ENCODE assay signal across 8 cellular contexts in the genomic region with DNA sequence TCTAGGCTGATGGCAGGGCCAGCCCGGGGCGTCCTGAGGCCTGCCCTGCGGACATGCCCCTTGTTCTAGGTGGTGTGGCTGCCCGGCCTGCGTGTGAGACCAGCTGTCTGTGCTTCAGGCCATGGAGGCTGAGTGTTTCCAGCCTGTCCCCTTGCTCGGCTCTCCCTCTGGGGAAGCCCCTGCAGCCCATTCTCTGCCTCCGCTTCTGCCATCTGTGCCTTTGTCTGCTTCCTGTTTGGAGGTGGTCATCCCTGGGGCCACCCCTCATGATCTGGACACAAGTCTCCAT.
A peak's percentile ranks its signal among the peaks of the same experiment; 100 is the strongest.
DNase-seq lines count a peak whose midpoint lies in the region; ATAC-seq and TF ChIP-seq lines count a peak whose summit lies in the region.

No MANE protein-coding gene starts in this region.

- H3K36me3 Mint-ChIP-seq in WTC11: no peaks in the 10 kb centered on the region; the same call in 1 of the 2 replicates

- peak; percentile 8 for ATAC-seq in GM18499 (IDR thresholded peaks at IDR 0.05; ENCODE audit: insufficient read depth, unreplicated experiment)
- ATAC-seq in WTC11: no peak
- ATAC-seq in body of pancreas: no peak

- H3K4me3 ChIP-seq in GM23248: peak overlapping the region; percentile 28
- no peak overlapping the region for H3K4me3 ChIP-seq in body of pancreas

- no peaks in the 10 kb centered on the region for H3K9me3 Mint-ChIP-seq in WTC11

- H3K4me1 ChIP-seq in GM23248 (ENCODE audit: insufficient read depth): peaks cover 30% of the 10 kb centered on the region
- peaks cover 41% of the 10 kb centered on the region for H3K4me1 ChIP-seq in body of pancreas

- CTCF ChIA-PET in WTC11 (lab: Charles Lee): interaction anchor here (1.8 kb wide), 1 partner anchor 104 kb away, joined by 6 read pairs; no protein-coding TSS in a partner anchor

- H3K79me2 ChIP-seq in GM23248 (ENCODE audit: insufficient read depth): peaks cover 84% of the 10 kb centered on the region

- no peaks in the 10 kb centered on the region for H3K9me2 ChIP-seq in GM23248 (ENCODE audit: insufficient read depth)

- H3K9ac ChIP-seq in GM23248: peak overlapping the region; percentile 84

- H3K27me3 ChIP-seq in GM23248 (replicated peaks; ENCODE audit: insufficient read depth): no peaks in the 10 kb centered on the region
- H3K27me3 ChIP-seq in body of pancreas: no peaks in the 10 kb centered on the region

- WGBS in GM23248 (ENCODE audit: low coverage in 1 of 2, low lambda C conversion rate in 2 of 2, missing lambda C conversion rate in 2 of 2), 2 experiments: 9% methylated on average over 7 of the region's 7 CpGs
- WGBS in body of pancreas, 2 donors: 69 to 80% methylated on average over 1 to 7 of the region's 7 CpGs

- H3K27me3 Mint-ChIP-seq in WTC11 (ENCODE audit: low read depth): no peaks in the 10 kb centered on the region

- no peaks in the 10 kb centered on the region for H4K20me1 ChIP-seq in GM23248 (ENCODE audit: insufficient read depth)

- no peak overlapping the region for H3K27ac Mint-ChIP-seq in WTC11

- peak overlapping the region; percentile 99 for H3K27ac ChIP-seq in GM23248
- peak overlapping the region in 2 of 4 donors; percentile 50 to 80 for H3K27ac ChIP-seq in body of pancreas
- H3K27ac ChIP-seq in substantia nigra (ENCODE audit: low read depth, low read length, poor library complexity, severe bottlenecking): no peak overlapping the region

- H3K36me3 ChIP-seq in GM23248 (ENCODE audit: low read depth) (no peaks in the 10 kb centered on the region), body of pancreas (replicated peaks in 1 of 2; ENCODE audit: insufficient read depth in 1 of 2, low read depth in 2 of 2) (no peaks in the 10 kb centered on the region)

- H3K4me2 ChIP-seq in GM23248 (ENCODE audit: unreplicated experiment): peak overlapping the region; percentile 34

- intact Hi-C loops in body of pancreas (cut with DNase I): no loop called here

- TF ChIP-seq CTCF in WTC11 (IDR thresholded peaks at IDR 0.05) (no peak), body of pancreas (IDR thresholded peaks at IDR 0.05) (no peak)

- H2AFZ ChIP-seq in GM23248: no peak overlapping the region

- no peak for DNase-seq in GM23248
- peak; percentile 10 for DNase-seq in WTC11 (ENCODE audit: low spot score)
- DNase-seq in myocyte (ENCODE audit: low read depth): peak; percentile 86
- no peak for DNase-seq in AG08396 (ENCODE audit: low spot score)
- no peak for DNase-seq in AML-193 (lab: John Stamatoyannopoulos, UW)
- no peak for DNase-seq in body of pancreas
- DNase-seq in substantia nigra (lab: John Stamatoyannopoulos, UW): no peak

- peaks cover 45% of the 10 kb centered on the region for H3F3A ChIP-seq in GM23248 (ENCODE audit: insufficient read depth)

- H3K4me1 Mint-ChIP-seq in WTC11: peaks cover 30% of the 10 kb centered on the region

- POLR2A ChIA-PET in WTC11 (lab: Charles Lee): interaction anchor here (0.7 to 0.8 kb wide), 2 partner anchors 40 to 75 kb away, joined by 3 read pairs; no protein-coding TSS in a partner anchor

- in situ Hi-C loops in GM23248 (cut with MboI): loop anchor here (10.0 kb wide), 1 partner anchor 169 kb away; no protein-coding TSS in a partner anchor

- no peaks in the 10 kb centered on the region for H3K9me3 ChIP-seq in GM23248 (ENCODE audit: low read depth)
- no peaks in the 10 kb centered on the region for H3K9me3 ChIP-seq in body of pancreas

- no peak for TF ChIP-seq POLR2A in body of pancreas (IDR thresholded peaks at IDR 0.05)

- H3K4me3 Mint-ChIP-seq in WTC11: no peak overlapping the region

TF ChIP-seq in WTC11, 78 proteins besides CTCF, POLR2A, EP300 and RAD21:
- no peak for TF ChIP-seq ETV6 (CRISPR knock-in tag; IDR thresholded peaks at IDR 0.05)
- no peak for TF ChIP-seq JUN (CRISPR knock-in tag; IDR thresholded peaks at IDR 0.05)

Comparison
In these comparisons a context has a peak if more than half of its experiments do, and no peak if none do; other contexts are left out.
1. DNase-seq: peak in WTC11 (single experiment) and myocyte (single experiment); none in GM23248 (single experiment), AG08396 (single experiment), AML-193 (0 of 2), body of pancreas (0 of 4) and substantia nigra (0 of 49).